Comparison of ENCODE assay signal across 19 cellular contexts in the genomic region with DNA sequence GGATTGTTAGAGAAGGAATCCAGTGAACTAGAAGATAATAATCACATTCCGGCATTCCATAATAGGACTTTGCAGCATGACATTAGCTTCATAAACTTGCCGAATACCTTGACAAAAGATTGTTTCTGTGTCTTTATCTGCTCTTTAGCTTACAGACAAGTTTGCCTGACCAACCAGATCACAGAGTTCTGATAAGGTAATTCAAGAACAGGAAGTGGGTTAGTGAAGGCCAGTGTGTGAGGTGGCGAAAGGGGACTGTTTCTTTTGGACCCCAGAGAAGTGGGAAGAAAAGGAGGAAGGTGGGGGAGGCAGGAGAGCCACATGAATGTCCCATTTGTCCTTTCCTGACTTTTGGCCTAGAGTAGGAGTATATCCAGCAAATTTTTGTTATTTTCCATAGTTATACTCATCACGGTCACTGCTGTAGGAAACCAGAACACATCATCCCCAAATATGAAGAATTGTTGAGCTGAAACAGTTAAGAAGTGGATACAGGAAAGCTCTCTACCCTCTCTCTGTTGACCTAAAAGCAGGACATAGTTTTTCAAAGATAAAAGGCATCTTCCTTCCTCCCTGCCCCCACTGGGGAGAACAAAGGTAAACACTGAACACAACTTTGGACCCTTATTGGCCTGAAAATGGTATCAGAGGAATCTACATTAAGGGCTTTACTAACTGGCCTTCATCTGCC.
DNase-seq lines count a peak whose midpoint lies in the region; ATAC-seq, FAIRE-seq and TF ChIP-seq lines count a peak whose summit lies in the region.
"Had no signal": no experiment of that assay in that cellular context is flagged by ENCODE, and none has a peak within 500 bp of the region (broad histone marks: within the 10 kb centered on the region; RNA-seq: fewer than 3 reads in every experiment).

No MANE protein-coding gene starts in this region.

- no peaks in the 10 kb centered on the region for H3K79me2 ChIP-seq in HepG2 (ENCODE audit: insufficient read depth, low read length)

- H3K4me3 Mint-ChIP-seq in T-helper 2 cell treated with Interferon-gamma antibody and Interleukin-4, amounts not matched to agents 5 μg/mL and 100 μg/mL, for 36 hours, result peak overlapping the region; percentile 11
- no peak overlapping the region for H3K4me3 Mint-ChIP-seq in endothelial cell (ENCODE audit: unreplicated experiment)

- TSS peak; percentile 97 for BruUV-seq in HepG2 (replicated peaks; lab: Mats Ljungman, UMichigan)

- peak; percentile 71 for FAIRE-seq in HepG2 (lab: Jason Lieb, UNC)
- FAIRE-seq: keratinocyte had no signal

- no peaks in the 10 kb centered on the region for H4K20me1 ChIP-seq in HepG2 (ENCODE audit: insufficient read depth, low read length)

- ATAC-seq in HepG2, result peak; percentile 88
- ATAC-seq in right lobe of liver, result no peak
- ATAC-seq in HG03432 (IDR thresholded peaks at IDR 0.05; ENCODE audit: unreplicated experiment), result no peak
- no peak for ATAC-seq in HG03521 (IDR thresholded peaks at IDR 0.05; ENCODE audit: unreplicated experiment)
- no peak for ATAC-seq in HG03196 (IDR thresholded peaks at IDR 0.05; ENCODE audit: unreplicated experiment)
- ATAC-seq: HCT116 had no signal

- H3K36me3 Mint-ChIP-seq in T-helper 2 cell treated with Interferon-gamma antibody and Interleukin-4, amounts not matched to agents 5 μg/mL and 100 μg/mL, for 36 hours (ENCODE audit: low read depth), result no peaks in the 10 kb centered on the region
- no peaks in the 10 kb centered on the region for H3K36me3 Mint-ChIP-seq in endothelial cell (ENCODE audit: low read depth, unreplicated experiment)

- no peaks in the 10 kb centered on the region for H3K36me3 ChIP-seq in HepG2 (replicated peaks in 1 of 2; ENCODE audit: control insufficient read depth in 1 of 2, insufficient read depth in 2 of 2, low read length in 2 of 2)
- H3K36me3 ChIP-seq in right lobe of liver, result no peaks in the 10 kb centered on the region
- H3K36me3 ChIP-seq in thymus (ENCODE audit: control insufficient read depth, insufficient read depth), result no peaks in the 10 kb centered on the region
- H3K36me3 ChIP-seq: adrenal gland, suprapubic skin had no signal

- peak overlapping the region; percentile 72 for H3K27ac Mint-ChIP-seq in T-helper 2 cell treated with Interferon-gamma antibody and Interleukin-4, amounts not matched to agents 5 μg/mL and 100 μg/mL, for 36 hours
- H3K27ac Mint-ChIP-seq in endothelial cell (ENCODE audit: unreplicated experiment), result peak overlapping the region; percentile 89

- DNase-seq in HepG2 (ENCODE audit: low spot score), result peak; percentile 99
- DNase-seq in right lobe of liver, result no peak
- DNase-seq in T-helper 2 cell treated with Interferon-gamma antibody and Interleukin-4, amounts not matched to agents 5 μg/mL and 100 μg/mL, for 36 hours (ENCODE audit: low spot score), result no peak
- DNase-seq in endothelial cell (ENCODE audit: low spot score), result no peak
- DNase-seq: adrenal gland; midbrain; NCI-H2081; NK-92 treated with Interleukin-12 subunit alpha and Interleukin-12 subunit beta, amount 100 ng/mL, for 24 hours; posterior cingulate gyrus; SHP77 treated with DMSO at 0.1 percent for 48 hours had no signal

- no peaks in the 10 kb centered on the region for H3K9me3 Mint-ChIP-seq in T-helper 2 cell treated with Interferon-gamma antibody and Interleukin-4, amounts not matched to agents 5 μg/mL and 100 μg/mL, for 36 hours
- H3K9me3 Mint-ChIP-seq in endothelial cell (ENCODE audit: unreplicated experiment), result no peaks in the 10 kb centered on the region

- H3K4me2 ChIP-seq in HepG2 (ENCODE audit: low read depth, low read length), result peak overlapping the region; percentile 74

- in situ Hi-C loops in HepG2 (cut with HindIII; ENCODE audit: extremely low pct_ligation_motif_present, low pct_unique_long_range_greater_than_20kb), result no loop called here

- peak; percentile 86 to 99; a peak in 3 of 4 replicates for TF ChIP-seq EP300 in HepG2 (IDR thresholded peaks at IDR 0.05; ENCODE audit: low read depth in 2 of 2, low read length in 2 of 2)
- TF ChIP-seq EP300 in HepG2 (CRISPR knock-in tag; IDR thresholded peaks at IDR 0.05; ENCODE audit: borderline replicate concordance), result peak; percentile 98

- H3K9me3 ChIP-seq in HepG2 (ENCODE audit: low read length), result no peaks in the 10 kb centered on the region
- H3K9me3 ChIP-seq in right lobe of liver, result no peaks in the 10 kb centered on the region
- no peaks in the 10 kb centered on the region for H3K9me3 ChIP-seq in thymus (ENCODE audit: control insufficient read depth)
- H3K9me3 ChIP-seq: adrenal gland, suprapubic skin had no signal

- TF ChIP-seq POLR2A in HepG2 (IDR thresholded peaks at IDR 0.05; ENCODE audit: insufficient read depth in 1 of 2, low read depth in 2 of 2, low read length in 2 of 2) (no peak), right lobe of liver (IDR thresholded peaks at IDR 0.05) (no peak)

- POLR2A ChIA-PET in HepG2 (lab: Yijun Ruan, JAX), result interaction anchor here (0.7 to 2.6 kb wide), 17 partner anchors 10 to 86 kb away, joined by 3 to 30 read pairs (median 6); a partner anchor contains a TSS

- H3K9ac ChIP-seq in HepG2 (ENCODE audit: insufficient read depth, low read depth, low read length), result peak overlapping the region; percentile 72

- H3K27me3 ChIP-seq in HepG2 (ENCODE audit: control insufficient read depth in 1 of 2, insufficient read depth in 2 of 2, low read length in 2 of 2) (no peaks in the 10 kb centered on the region), right lobe of liver (no peaks in the 10 kb centered on the region), thymus (ENCODE audit: control insufficient read depth, insufficient read depth) (no peaks in the 10 kb centered on the region)
- H3K27me3 ChIP-seq: adrenal gland, suprapubic skin had no signal

- no peak overlapping the region for H2AFZ ChIP-seq in HepG2 (ENCODE audit: low read length)

- no peaks in the 10 kb centered on the region for H3K27me3 Mint-ChIP-seq in T-helper 2 cell treated with Interferon-gamma antibody and Interleukin-4, amounts not matched to agents 5 μg/mL and 100 μg/mL, for 36 hours (ENCODE audit: low read depth)
- no peaks in the 10 kb centered on the region for H3K27me3 Mint-ChIP-seq in endothelial cell (ENCODE audit: unreplicated experiment)

- H3K4me3 ChIP-seq in HepG2 (replicated peaks in 1 of 3; ENCODE audit: insufficient read depth in 1 of 3, low read depth in 2 of 3, low read length in 3 of 3) (peak overlapping the region; percentile 5 to 47 (median 5); a peak in 2 of 6 replicates), right lobe of liver (no peak overlapping the region), thymus (ENCODE audit: low read length) (no peak overlapping the region)
- H3K4me3 ChIP-seq: adrenal gland, suprapubic skin had no signal

- H3K27ac ChIP-seq in HepG2 (ENCODE audit: extremely low read length, insufficient read depth, low read length) (peak overlapping the region; percentile 98), right lobe of liver (no peak overlapping the region), thymus (ENCODE audit: low read depth) (peak overlapping the region; percentile 26)
- H3K27ac ChIP-seq: adrenal gland, epithelial cell of prostate, suprapubic skin, VCaP had no signal

- TF ChIP-seq RAD21 in HepG2 (CRISPR knock-in tag; IDR thresholded peaks at IDR 0.05), result peak; percentile 77

- peak; percentile 20; the same call in 1 of the 2 replicates for TF ChIP-seq CTCF in HepG2 (CRISPR knock-in tag; IDR thresholded peaks at IDR 0.05)
- no peak for TF ChIP-seq CTCF in right lobe of liver (IDR thresholded peaks at IDR 0.05)
- no peak for TF ChIP-seq CTCF in endothelial cell (IDR thresholded peaks at IDR 0.05; ENCODE audit: unreplicated experiment)

- WGBS in HepG2 (ENCODE audit: low lambda C conversion rate), result 3% methylated on average over 4 of the region's 4 CpGs
- 75% methylated on average over 4 of the region's 4 CpGs for WGBS in right lobe of liver (ENCODE audit: insufficient coverage, low coverage, low lambda C conversion rate, missing lambda C conversion rate)
- 94% methylated on average over 4 of the region's 4 CpGs for WGBS in thymus

- peaks cover 76% of the 10 kb centered on the region for H3K4me1 Mint-ChIP-seq in T-helper 2 cell treated with Interferon-gamma antibody and Interleukin-4, amounts not matched to agents 5 μg/mL and 100 μg/mL, for 36 hours (ENCODE audit: low read depth)
- H3K4me1 Mint-ChIP-seq in endothelial cell (ENCODE audit: unreplicated experiment), result peaks cover 37% of the 10 kb centered on the region

- intact Hi-C loops in HepG2 (cut with micrococcal nuclease; ENCODE audit: unreplicated experiment), result loop anchor here (1.0 to 2.0 kb wide), 4 partner anchors 62 to 87 kb away; a partner anchor contains a TSS
- intact Hi-C loops in right lobe of liver (cut with DNase I), result no loop called here

- CTCF ChIA-PET in HepG2 (lab: Yijun Ruan, JAX; ENCODE audit: low intra/inter-chr PET ratio, low total read pairs), result interaction anchor here (1.0 kb wide), 1 partner anchor 73 kb away, joined by 3 read pairs; a partner anchor contains a TSS

- H3K4me1 ChIP-seq in HepG2 (ENCODE audit: insufficient read depth, low read length) (peaks cover 95% of the 10 kb centered on the region), right lobe of liver (no peaks in the 10 kb centered on the region), thymus (ENCODE audit: control insufficient read depth, insufficient read depth, low read length) (peaks cover 38% of the 10 kb centered on the region)

TF ChIP-seq in HepG2, 621 proteins besides CTCF, POLR2A, EP300 and RAD21 (continues in another document):
- TF ChIP-seq RXRB (CRISPR knock-in tag; IDR thresholded peaks at IDR 0.05; ENCODE audit: borderline replicate concordance), result peak; percentile 94
- no peak for TF ChIP-seq ZNF615 (CRISPR knock-in tag; IDR thresholded peaks at IDR 0.05; ENCODE audit: borderline replicate concordance)
- TF ChIP-seq ZNF12 (CRISPR knock-in tag; IDR thresholded peaks at IDR 0.05), result no peak; the same call in 1 of the 2 replicates
- TF ChIP-seq, protein P1, sequence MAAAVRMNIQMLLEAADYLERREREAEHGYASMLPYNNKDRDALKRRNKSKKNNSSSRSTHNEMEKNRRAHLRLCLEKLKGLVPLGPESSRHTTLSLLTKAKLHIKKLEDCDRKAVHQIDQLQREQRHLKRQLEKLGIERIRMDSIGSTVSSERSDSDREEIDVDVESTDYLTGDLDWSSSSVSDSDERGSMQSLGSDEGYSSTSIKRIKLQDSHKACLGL (CRISPR knock-in tag; IDR thresholded peaks at IDR 0.05), result no peak
- TF ChIP-seq, protein P2, sequence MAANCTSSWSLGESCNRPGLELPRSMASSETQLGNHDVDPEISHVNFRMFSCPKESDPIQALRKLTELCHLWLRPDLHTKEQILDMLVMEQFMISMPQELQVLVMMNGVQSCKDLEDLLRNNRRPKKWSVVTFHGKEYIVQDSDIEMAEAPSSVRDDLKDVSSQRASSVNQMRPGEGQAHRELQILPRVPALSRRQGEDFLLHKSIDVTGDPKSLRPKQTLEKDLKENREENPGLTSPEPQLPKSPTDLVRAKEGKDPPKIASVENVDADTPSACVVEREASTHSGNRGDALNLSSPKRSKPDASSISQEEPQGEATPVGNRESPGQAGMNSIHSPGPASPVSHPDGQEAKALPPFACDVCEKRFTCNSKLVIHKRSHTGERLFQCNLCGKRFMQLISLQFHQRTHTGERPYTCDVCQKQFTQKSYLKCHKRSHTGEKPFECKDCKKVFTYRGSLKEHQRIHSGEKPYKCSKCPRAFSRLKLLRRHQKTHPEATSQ (CRISPR knock-in tag; IDR thresholded peaks at IDR 0.05; ENCODE audit: borderline replicate concordance), result peak; percentile 97; the same call in 1 of the 2 replicates
- no peak for TF ChIP-seq HOXA7 (CRISPR knock-in tag; IDR thresholded peaks at IDR 0.05)

Comparison
In these comparisons a context has a peak if more than half of its experiments do, and no peak if none do; other contexts are left out.
1. H3K27ac ChIP-seq: peak in HepG2 (single experiment) and thymus (single experiment); none in right lobe of liver (0 of 3).
2. H3K4me3 ChIP-seq: peak in HepG2 (3 of 3); none in right lobe of liver (0 of 3) and thymus (single experiment).